In genomic region chr12:96263449-96263902, GRCh38 we compare ENCODE assay signal across 1 cellular context.
TF ChIP-seq lines count a peak whose summit lies in the region.

No MANE protein-coding gene starts in this region.

TF ChIP-seq in HepG2, 621 proteins besides CTCF, POLR2A, EP300 and RAD21 (continued from another document and continues in another):
- TF ChIP-seq SKIL (CRISPR knock-in tag; IDR thresholded peaks at IDR 0.05; ENCODE audit: borderline replicate concordance) = peak; percentile 79
- no peak for TF ChIP-seq RNF219 (CRISPR knock-in tag; IDR thresholded peaks at IDR 0.05)
- TF ChIP-seq ZNF510 (CRISPR knock-in tag; IDR thresholded peaks at IDR 0.05; ENCODE audit: low read depth) = 0 out of 2 replicates have a peak, but pooled peaks have one; percentile 39
- peak; percentile 80 for TF ChIP-seq FOXA3 (CRISPR knock-in tag; IDR thresholded peaks at IDR 0.05)
- TF ChIP-seq MAFG (CRISPR knock-in tag; IDR thresholded peaks at IDR 0.05) = no peak
- TF ChIP-seq TRIM22 (IDR thresholded peaks at IDR 0.05) = no peak
- peak; percentile 45; the same call in 1 of the 3 replicates for TF ChIP-seq MXI1 (IDR thresholded peaks at IDR 0.05; ENCODE audit: borderline replicate concordance, low read depth, low read length)
- no peak for TF ChIP-seq MAFF (IDR thresholded peaks at IDR 0.05; ENCODE audit: low read depth, low read length)
- no peak for TF ChIP-seq NR0B2 (CRISPR knock-in tag; IDR thresholded peaks at IDR 0.05)
- TF ChIP-seq ETS1 (CRISPR knock-in tag; IDR thresholded peaks at IDR 0.05) = no peak
- no peak for TF ChIP-seq E2F1 (CRISPR knock-in tag; IDR thresholded peaks at IDR 0.05)
- no peak for TF ChIP-seq ZNF280B (CRISPR knock-in tag; IDR thresholded peaks at IDR 0.05; ENCODE audit: borderline replicate concordance)
- TF ChIP-seq GFI1 (CRISPR knock-in tag; IDR thresholded peaks at IDR 0.05; ENCODE audit: borderline replicate concordance) = peak; percentile 96
- no peak for TF ChIP-seq DMTF1 (CRISPR knock-in tag; IDR thresholded peaks at IDR 0.05)
- TF ChIP-seq ZNF563 (CRISPR knock-in tag; IDR thresholded peaks at IDR 0.05) = no peak
- TF ChIP-seq TGIF2 (CRISPR knock-in tag; IDR thresholded peaks at IDR 0.05) = no peak
- no peak for TF ChIP-seq LBX2 (CRISPR knock-in tag; IDR thresholded peaks at IDR 0.05; ENCODE audit: borderline replicate concordance)
- no peak for TF ChIP-seq LRRFIP1 (CRISPR knock-in tag; conservative IDR thresholded peaks at IDR 0.05)
- 0 out of 2 replicates have a peak, but pooled peaks have one; percentile 13 for TF ChIP-seq GATAD1 (CRISPR knock-in tag; IDR thresholded peaks at IDR 0.05)
- no peak for TF ChIP-seq BCLAF1 (IDR thresholded peaks at IDR 0.05)
- TF ChIP-seq ZNF530 (CRISPR knock-in tag; IDR thresholded peaks at IDR 0.05; ENCODE audit: low read depth) = no peak
- no peak for TF ChIP-seq HNRNPUL1 (IDR thresholded peaks at IDR 0.05; ENCODE audit: low read depth, low read length)
- no peak for TF ChIP-seq SIX4 (CRISPR knock-in tag; IDR thresholded peaks at IDR 0.05)
- no peak for TF ChIP-seq NFKB2 (CRISPR knock-in tag; IDR thresholded peaks at IDR 0.05; ENCODE audit: borderline replicate concordance)
- no peak for TF ChIP-seq SP140L (CRISPR knock-in tag; IDR thresholded peaks at IDR 0.05; ENCODE audit: borderline replicate concordance)
- TF ChIP-seq E2F5 (CRISPR knock-in tag; conservative IDR thresholded peaks at IDR 0.05) = no peak
- TF ChIP-seq KAT2B (IDR thresholded peaks at IDR 0.05; ENCODE audit: borderline replicate concordance, low read depth, low read length) = no peak
- no peak for TF ChIP-seq ESRRA (CRISPR knock-in tag; IDR thresholded peaks at IDR 0.05; ENCODE audit: low read depth)
- TF ChIP-seq ATF2 (CRISPR knock-in tag; IDR thresholded peaks at IDR 0.05) = no peak
